29 cellular contexts compared by ENCODE assay signal in genomic region chr6:135617222-135617621, GRCh38.
"Had no signal": no experiment of that assay in that cellular context is flagged by ENCODE, and none has a peak within 500 bp of the region (broad histone marks: within the 10 kb centered on the region; RNA-seq: fewer than 3 reads in every experiment).

No MANE protein-coding gene starts in this region.

- H3K27me3 Mint-ChIP-seq: activated naive CD4-positive, alpha-beta T cell treated with anti-CD3 and anti-CD28 coated beads, Interleukin-2, amount 50 U/mL, for 24 hours had no signal

- H3K36me3 Mint-ChIP-seq: activated naive CD4-positive, alpha-beta T cell treated with anti-CD3 and anti-CD28 coated beads, Interleukin-2, amount 50 U/mL, for 24 hours had no signal

- ATAC-seq: activated CD4-positive, CD25-positive, alpha-beta regulatory T cell treated with anti-CD3 and anti-CD28 coated beads, Interleukin-2, amount 50 U/mL, for 24 hours; activated CD8-positive, alpha-beta T cell treated with anti-CD3 and anti-CD28 coated beads for 36 hours; activated naive CD8-positive, alpha-beta T cell treated with anti-CD3 and anti-CD28 coated beads, Interleukin-2, amount 50 U/mL, for 24 hours; activated T-cell treated with anti-CD3 and anti-CD28 coated beads, Interleukin-2, amount 50 U/mL, for 4 hours; activated T-helper 17 cell treated with anti-CD3 and anti-CD28 coated beads, Interleukin-2, amount 50 U/mL, for 72 hours; body of pancreas; effector memory CD8-positive, alpha-beta T cell; T-helper 17 cell had no signal

- H3K27ac ChIP-seq: adrenal gland, body of pancreas, esophagus squamous epithelium, WERI-Rb-1 had no signal

- H3K27me3 ChIP-seq: adrenal gland, body of pancreas, esophagus squamous epithelium had no signal

- H3K9me3 Mint-ChIP-seq: activated B cell treated with CpG ODN at 0.5 μM for 24 hours; activated naive CD4-positive, alpha-beta T cell treated with anti-CD3 and anti-CD28 coated beads for 36 hours; activated naive CD4-positive, alpha-beta T cell treated with anti-CD3 and anti-CD28 coated beads, Interleukin-2, amount 50 U/mL, for 24 hours; activated T-cell treated with anti-CD3 and anti-CD28 coated beads, Interleukin-2, amount 50 U/mL, for 4 hours; activated T-helper 17 cell treated with anti-CD3 and anti-CD28 coated beads, Interleukin-2, amount 50 U/mL, for 72 hours; effector memory CD8-positive, alpha-beta T cell had no signal

- H3K4me1 ChIP-seq: adrenal gland, body of pancreas, esophagus squamous epithelium had no signal

- H3K4me1 Mint-ChIP-seq: activated B cell treated with CpG ODN at 0.5 μM for 24 hours; activated naive CD4-positive, alpha-beta T cell treated with anti-CD3 and anti-CD28 coated beads, Interleukin-2, amount 50 U/mL, for 24 hours; activated naive CD8-positive, alpha-beta T cell treated with anti-CD3 and anti-CD28 coated beads, Interleukin-2, amount 50 U/mL, for 24 hours; activated T-helper 17 cell treated with anti-CD3 and anti-CD28 coated beads, Interleukin-2, amount 50 U/mL, for 72 hours; T-helper 17 cell had no signal

- H3K27ac Mint-ChIP-seq: activated B cell treated with CpG ODN at 0.5 μM for 24 hours; activated CD8-positive, alpha-beta T cell treated with anti-CD3 and anti-CD28 coated beads for 36 hours; activated naive CD4-positive, alpha-beta T cell treated with anti-CD3 and anti-CD28 coated beads for 36 hours; activated naive CD4-positive, alpha-beta T cell treated with anti-CD3 and anti-CD28 coated beads, Interleukin-2, amount 50 U/mL, for 24 hours; activated naive CD8-positive, alpha-beta T cell treated with anti-CD3 and anti-CD28 coated beads for 36 hours; activated naive CD8-positive, alpha-beta T cell treated with anti-CD3 and anti-CD28 coated beads, Interleukin-2, amount 50 U/mL, for 24 hours; activated T-helper 17 cell treated with anti-CD3 and anti-CD28 coated beads, Interleukin-2, amount 50 U/mL, for 72 hours; effector memory CD8-positive, alpha-beta T cell; T-helper 17 cell; T-helper 2 cell treated with Interferon-gamma antibody and Interleukin-4, amounts not matched to agents 5 μg/mL and 100 μg/mL, for 36 hours had no signal

- DNase-seq: activated B cell treated with CpG ODN at 0.5 μM for 24 hours; activated CD4-positive, alpha-beta T cell treated with anti-CD3 and anti-CD28 coated beads for 48 hours; activated CD4-positive, alpha-beta T cell treated with anti-CD3 and anti-CD28 coated beads, Interleukin-2, amount 50 U/mL, for 1 hour; activated CD4-positive, alpha-beta T cell treated with anti-CD3 and anti-CD28 coated beads, Interleukin-2, amount 50 U/mL, for 48 hours; activated CD8-positive, alpha-beta memory T cell treated with anti-CD3 and anti-CD28 coated beads for 24 hours; activated CD8-positive, alpha-beta T cell treated with anti-CD3 and anti-CD28 coated beads for 36 hours; activated effector memory CD4-positive, alpha-beta T cell treated with anti-CD3 and anti-CD28 coated beads, Interleukin-2, amount 50 U/mL, for 16 hours; activated naive CD4-positive, alpha-beta T cell treated with anti-CD3 and anti-CD28 coated beads for 36 hours; activated naive CD8-positive, alpha-beta T cell treated with anti-CD3 and anti-CD28 coated beads for 36 hours; activated naive CD8-positive, alpha-beta T cell treated with anti-CD3 and anti-CD28 coated beads, Interleukin-2, amount 50 U/mL, for 24 hours; activated T-cell treated with anti-CD3 and anti-CD28 coated beads, Interleukin-2, amount 50 U/mL, for 4 hours; adrenal gland; amygdala; aorta; body of pancreas; caudate nucleus; cortex of kidney; dermis blood vessel endothelial cell; effector CD4-positive, alpha-beta T cell; effector memory CD8-positive, alpha-beta T cell; esophagus squamous epithelium; head of caudate nucleus; T-helper 17 cell; T1000; WERI-Rb-1 had no signal

- H3K4me3 ChIP-seq: adrenal gland, body of pancreas, esophagus squamous epithelium had no signal

- H3K4me3 Mint-ChIP-seq: activated B cell treated with CpG ODN at 0.5 μM for 24 hours; activated CD8-positive, alpha-beta T cell treated with anti-CD3 and anti-CD28 coated beads for 36 hours; activated naive CD4-positive, alpha-beta T cell treated with anti-CD3 and anti-CD28 coated beads for 36 hours; activated naive CD4-positive, alpha-beta T cell treated with anti-CD3 and anti-CD28 coated beads, Interleukin-2, amount 50 U/mL, for 24 hours; activated naive CD8-positive, alpha-beta T cell treated with anti-CD3 and anti-CD28 coated beads for 36 hours; activated naive CD8-positive, alpha-beta T cell treated with anti-CD3 and anti-CD28 coated beads, Interleukin-2, amount 50 U/mL, for 24 hours; activated T-cell treated with anti-CD3 and anti-CD28 coated beads, Interleukin-2, amount 50 U/mL, for 4 hours; activated T-helper 17 cell treated with anti-CD3 and anti-CD28 coated beads, Interleukin-2, amount 50 U/mL, for 72 hours; effector memory CD8-positive, alpha-beta T cell; T-helper 17 cell; T-helper 2 cell treated with Interferon-gamma antibody and Interleukin-4, amounts not matched to agents 5 μg/mL and 100 μg/mL, for 36 hours had no signal

- H3K36me3 ChIP-seq: adrenal gland, esophagus squamous epithelium, WERI-Rb-1 had no signal
